In the genomic region with DNA sequence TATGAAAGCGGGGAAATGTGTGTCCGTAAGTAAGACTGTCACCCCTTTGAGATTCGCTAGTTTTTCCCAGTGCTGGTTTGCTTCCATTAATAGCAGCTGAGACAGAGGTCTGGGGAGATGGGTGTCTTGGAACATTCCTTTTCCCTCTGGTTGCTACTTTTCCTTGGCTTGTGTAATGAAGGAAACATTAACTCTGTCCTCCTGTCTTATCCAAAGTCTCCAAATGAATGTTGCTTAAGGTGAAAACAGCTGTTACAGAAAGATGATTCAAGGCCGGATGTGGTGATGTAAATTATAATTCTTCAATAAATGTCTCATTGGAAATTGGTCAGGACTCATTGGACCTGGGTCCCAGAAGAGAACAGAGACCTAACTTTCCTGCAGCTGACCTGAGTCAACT, we compare ENCODE assay signal across 34 cellular contexts. TPM values are rescaled to one million over a fixed set of nuclear protein-coding genes. Genes with fewer than 3 reads are reported as not detected.
"Had no signal": no experiment of that assay in that cellular context is flagged by ENCODE, and none has a peak within 500 bp of the region (broad histone marks: within the 10 kb centered on the region; RNA-seq: fewer than 3 reads in every experiment).

No MANE protein-coding gene starts in this region.

- H3K36me3 Mint-ChIP-seq: activated CD8-positive, alpha-beta memory T cell treated with anti-CD3 and anti-CD28 coated beads, Interleukin-2, amount 10 ng/mL, durations not matched to agents 7 days and 5 days; activated naive CD4-positive, alpha-beta T cell treated with anti-CD3 and anti-CD28 coated beads, Interleukin-2, amount 50 U/mL, for 72 hours; activated naive CD8-positive, alpha-beta T cell treated with anti-CD3 and anti-CD28 coated beads for 36 hours had no signal

- H3K9me3 ChIP-seq: adrenal gland, body of pancreas, breast epithelium had no signal

- H3K9me3 Mint-ChIP-seq: activated CD4-positive, alpha-beta memory T cell treated with anti-CD3 and anti-CD28 coated beads, Interleukin-2, amount 10 ng/mL, durations not matched to agents 7 days and 5 days; activated CD4-positive, alpha-beta T cell treated with anti-CD3 and anti-CD28 coated beads, Interleukin-2, amount 10 ng/mL, durations not matched to agents 7 days and 5 days; activated naive CD4-positive, alpha-beta T cell treated with anti-CD3 and anti-CD28 coated beads for 36 hours; activated naive CD4-positive, alpha-beta T cell treated with anti-CD3 and anti-CD28 coated beads, Interleukin-2, amount 50 U/mL, for 72 hours; activated naive CD8-positive, alpha-beta T cell treated with anti-CD3 and anti-CD28 coated beads for 36 hours; activated T-cell treated with anti-CD3 and anti-CD28 coated beads, Interleukin-2, amount 50 U/mL, for 24 hours; T-helper 1 cell treated with Interleukin-12 subunit alpha and Interleukin-12 subunit beta and Interleukin-4 antibody, amounts not matched to agents 30 μg/mL and 1 μg/mL, for 36 hours; T-helper 2 cell treated with Interferon-gamma antibody and Interleukin-4, amounts not matched to agents 5 μg/mL and 100 μg/mL, for 36 hours had no signal

- H3K27me3 ChIP-seq: adrenal gland, body of pancreas, brain microvascular endothelial cell, breast epithelium had no signal

- H3K36me3 ChIP-seq: adrenal gland, brain microvascular endothelial cell, breast epithelium had no signal

- H3K27ac Mint-ChIP-seq: activated CD4-positive, alpha-beta memory T cell treated with anti-CD3 and anti-CD28 coated beads, Interleukin-2, amount 10 ng/mL, durations not matched to agents 7 days and 5 days; activated CD4-positive, alpha-beta T cell treated with anti-CD3 and anti-CD28 coated beads for 36 hours; activated CD4-positive, alpha-beta T cell treated with anti-CD3 and anti-CD28 coated beads, Interleukin-2, amount 10 ng/mL, durations not matched to agents 7 days and 5 days; activated CD8-positive, alpha-beta memory T cell treated with anti-CD3 and anti-CD28 coated beads, Interleukin-2, amount 10 ng/mL, durations not matched to agents 7 days and 5 days; activated CD8-positive, alpha-beta T cell treated with anti-CD3 and anti-CD28 coated beads, Interleukin-2, amount 10 ng/mL, durations not matched to agents 7 days and 5 days; activated naive CD4-positive, alpha-beta T cell treated with anti-CD3 and anti-CD28 coated beads for 36 hours; activated naive CD4-positive, alpha-beta T cell treated with anti-CD3 and anti-CD28 coated beads, Interleukin-2, amount 50 U/mL, for 72 hours; activated naive CD8-positive, alpha-beta T cell treated with anti-CD3 and anti-CD28 coated beads for 36 hours; activated T-cell treated with anti-CD3 and anti-CD28 coated beads, Interleukin-2, amount 50 U/mL, for 24 hours; T-helper 1 cell treated with Interleukin-12 subunit alpha and Interleukin-12 subunit beta and Interleukin-4 antibody, amounts not matched to agents 30 μg/mL and 1 μg/mL, for 36 hours; T-helper 2 cell treated with Interferon-gamma antibody and Interleukin-4, amounts not matched to agents 5 μg/mL and 100 μg/mL, for 36 hours had no signal

- H3K4me3 ChIP-seq: adrenal gland, body of pancreas, breast epithelium had no signal

- H3K27ac ChIP-seq: adrenal gland, body of pancreas, brain microvascular endothelial cell, breast epithelium, VCaP had no signal

- DNase-seq: activated CD4-positive, alpha-beta memory T cell treated with anti-CD3 and anti-CD28 coated beads, Interleukin-2, amount 10 ng/mL, durations not matched to agents 7 days and 5 days; activated CD4-positive, alpha-beta T cell treated with anti-CD3 and anti-CD28 coated beads for 1 hour; activated CD4-positive, alpha-beta T cell treated with anti-CD3 and anti-CD28 coated beads for 36 hours; activated CD4-positive, alpha-beta T cell treated with anti-CD3 and anti-CD28 coated beads for 48 hours; activated CD4-positive, alpha-beta T cell treated with anti-CD3 and anti-CD28 coated beads, Interleukin-2, amount 10 ng/mL, durations not matched to agents 7 days and 5 days; activated CD4-positive, alpha-beta T cell treated with anti-CD3 and anti-CD28 coated beads, Interleukin-2, amount 50 U/mL, for 48 hours; activated CD4-positive, CD25-positive, alpha-beta regulatory T cell; activated CD8-positive, alpha-beta memory T cell treated with anti-CD3 and anti-CD28 coated beads for 24 hours; activated CD8-positive, alpha-beta memory T cell treated with anti-CD3 and anti-CD28 coated beads, Interleukin-2, amount 10 ng/mL, durations not matched to agents 7 days and 5 days; activated CD8-positive, alpha-beta memory T cell treated with anti-CD3 and anti-CD28 coated beads, Interleukin-2, amount 50 U/mL, for 48 hours; activated CD8-positive, alpha-beta T cell treated with anti-CD3 and anti-CD28 coated beads, Interleukin-2, amount 10 ng/mL, durations not matched to agents 7 days and 5 days; activated effector memory CD4-positive, alpha-beta T cell treated with anti-CD3 and anti-CD28 coated beads, Interleukin-2, amount 50 U/mL, for 16 hours; activated gamma-delta T cell treated with Interleukin-2 at 50 U/mL for 16 hours; activated naive CD4-positive, alpha-beta T cell; activated naive CD4-positive, alpha-beta T cell treated with anti-CD3 and anti-CD28 coated beads for 36 hours; activated naive CD4-positive, alpha-beta T cell treated with anti-CD3 and anti-CD28 coated beads, Interleukin-2, amount 50 U/mL, for 16 hours; activated naive CD8-positive, alpha-beta T cell treated with anti-CD3 and anti-CD28 coated beads for 36 hours; activated T-cell treated with anti-CD3 and anti-CD28 coated beads, Interleukin-2, amount 50 U/mL, for 24 hours; activated T-cell treated with anti-CD3 and anti-CD28 coated beads, Interleukin-2, amount 50 U/mL, for 48 hours; adrenal gland; amniotic stem cell; aorta; body of pancreas; brain microvascular endothelial cell; central memory CD4-positive, alpha-beta T cell; T-helper 1 cell; T-helper 2 cell; T-helper 9 cell had no signal

- ATAC-seq: activated CD4-positive, alpha-beta T cell treated with anti-CD3 and anti-CD28 coated beads for 36 hours; activated CD4-positive, CD25-positive, alpha-beta regulatory T cell treated with anti-CD3 and anti-CD28 coated beads, Interleukin-2, amount 50 U/mL, for 24 hours; activated CD8-positive, alpha-beta memory T cell treated with anti-CD3 and anti-CD28 coated beads, Interleukin-2, amount 10 ng/mL, durations not matched to agents 7 days and 5 days; activated CD8-positive, alpha-beta T cell treated with anti-CD3 and anti-CD28 coated beads, Interleukin-2, amount 10 ng/mL, durations not matched to agents 7 days and 5 days; activated naive CD4-positive, alpha-beta T cell treated with anti-CD3 and anti-CD28 coated beads, Interleukin-2, amount 50 U/mL, for 72 hours; body of pancreas had no signal

- H3K4me3 Mint-ChIP-seq: activated CD4-positive, alpha-beta memory T cell treated with anti-CD3 and anti-CD28 coated beads, Interleukin-2, amount 10 ng/mL, durations not matched to agents 7 days and 5 days; activated CD4-positive, alpha-beta T cell treated with anti-CD3 and anti-CD28 coated beads for 36 hours; activated CD4-positive, alpha-beta T cell treated with anti-CD3 and anti-CD28 coated beads, Interleukin-2, amount 10 ng/mL, durations not matched to agents 7 days and 5 days; activated CD8-positive, alpha-beta memory T cell treated with anti-CD3 and anti-CD28 coated beads, Interleukin-2, amount 10 ng/mL, durations not matched to agents 7 days and 5 days; activated CD8-positive, alpha-beta T cell treated with anti-CD3 and anti-CD28 coated beads, Interleukin-2, amount 10 ng/mL, durations not matched to agents 7 days and 5 days; activated naive CD4-positive, alpha-beta T cell treated with anti-CD3 and anti-CD28 coated beads for 36 hours; activated naive CD8-positive, alpha-beta T cell treated with anti-CD3 and anti-CD28 coated beads for 36 hours; activated T-cell treated with anti-CD3 and anti-CD28 coated beads, Interleukin-2, amount 50 U/mL, for 24 hours; T-helper 1 cell treated with Interleukin-12 subunit alpha and Interleukin-12 subunit beta and Interleukin-4 antibody, amounts not matched to agents 30 μg/mL and 1 μg/mL, for 36 hours; T-helper 2 cell treated with Interferon-gamma antibody and Interleukin-4, amounts not matched to agents 5 μg/mL and 100 μg/mL, for 36 hours had no signal

- H3K4me1 ChIP-seq: adrenal gland, body of pancreas, breast epithelium had no signal

- H3K4me1 Mint-ChIP-seq: activated CD4-positive, alpha-beta memory T cell treated with anti-CD3 and anti-CD28 coated beads, Interleukin-2, amount 10 ng/mL, durations not matched to agents 7 days and 5 days; activated CD4-positive, alpha-beta T cell treated with anti-CD3 and anti-CD28 coated beads for 36 hours; activated CD4-positive, alpha-beta T cell treated with anti-CD3 and anti-CD28 coated beads, Interleukin-2, amount 10 ng/mL, durations not matched to agents 7 days and 5 days; activated CD8-positive, alpha-beta memory T cell treated with anti-CD3 and anti-CD28 coated beads, Interleukin-2, amount 10 ng/mL, durations not matched to agents 7 days and 5 days; activated naive CD8-positive, alpha-beta T cell treated with anti-CD3 and anti-CD28 coated beads for 36 hours had no signal

RNA-seq across cellular contexts. Expression of gene MEGF10, which starts 50.0 kb away (rescaled TPM):
- total RNA-seq: activated CD4-positive, alpha-beta memory T cell treated with anti-CD3 and anti-CD28 coated beads, Interleukin-2, amount 10 ng/mL, durations not matched to agents 7 days and 5 days; activated CD4-positive, alpha-beta T cell treated with anti-CD3 and anti-CD28 coated beads for 36 hours; activated CD4-positive, alpha-beta T cell treated with anti-CD3 and anti-CD28 coated beads, Interleukin-2, amount 10 ng/mL, durations not matched to agents 7 days and 5 days; activated CD8-positive, alpha-beta memory T cell treated with anti-CD3 and anti-CD28 coated beads, Interleukin-2, amount 10 ng/mL, durations not matched to agents 7 days and 5 days; activated CD8-positive, alpha-beta T cell treated with anti-CD3 and anti-CD28 coated beads, Interleukin-2, amount 10 ng/mL, durations not matched to agents 7 days and 5 days; activated naive CD4-positive, alpha-beta T cell treated with anti-CD3 and anti-CD28 coated beads for 36 hours; activated naive CD8-positive, alpha-beta T cell treated with anti-CD3 and anti-CD28 coated beads for 36 hours had no signal
